27 cellular contexts compared by ENCODE assay signal in genomic region chr3:36695113-36695768, GRCh38.
"Had no signal": no experiment of that assay in that cellular context is flagged by ENCODE, and none has a peak within 500 bp of the region (broad histone marks: within the 10 kb centered on the region; RNA-seq: fewer than 3 reads in every experiment).

No MANE protein-coding gene starts in this region.

- H3K36me3 ChIP-seq: cardiac muscle cell, esophagus squamous epithelium, gastrocnemius medialis, left ventricle myocardium inferior, neutrophil, ovary, right lobe of liver had no signal

- FAIRE-seq: endothelial cell of umbilical vein had no signal

- H3K4me1 ChIP-seq: body of pancreas, esophagus squamous epithelium, gastrocnemius medialis, left ventricle myocardium inferior, right lobe of liver had no signal

- H3K27ac ChIP-seq: body of pancreas, cardiac muscle cell, esophagus squamous epithelium, gastrocnemius medialis, left ventricle myocardium inferior, neutrophil, ovary, right lobe of liver, skin epidermis had no signal

- DNase-seq: activated CD4-positive, alpha-beta T cell treated with anti-CD3 and anti-CD28 coated beads, Interleukin-2, amount 50 U/mL, for 1 hour; activated CD8-positive, alpha-beta T cell treated with anti-CD3 and anti-CD28 coated beads, Interleukin-2, amount 10 ng/mL, durations not matched to agents 7 days and 5 days; activated naive CD4-positive, alpha-beta T cell; activated T-cell treated with anti-CD3 and anti-CD28 coated beads for 4 hours; activated T-cell treated with anti-CD3 and anti-CD28 coated beads, Interleukin-2, amount 50 U/mL, for 72 hours; anterior cingulate cortex; body of pancreas; cortex of kidney; esophagus squamous epithelium; gastrocnemius medialis; hippocampal formation; left ventricle myocardium inferior; naive B cell; nephron progenitor cell; ovary; right lobe of liver; stimulated activated CD4-positive, alpha-beta T cell treated with anti-CD3 and anti-CD28 coated beads, Interleukin-4, amount 100 ng/mL, for 24 hours; T-helper 17 cell; T1000 had no signal

- H3K4me3 ChIP-seq: body of pancreas, cardiac muscle cell, esophagus squamous epithelium, gastrocnemius medialis, left ventricle myocardium inferior, ovary, right lobe of liver, skin epidermis had no signal

- ATAC-seq: activated CD8-positive, alpha-beta T cell treated with anti-CD3 and anti-CD28 coated beads, Interleukin-2, amount 10 ng/mL, durations not matched to agents 7 days and 5 days; activated naive CD4-positive, alpha-beta T cell treated with anti-CD3 and anti-CD28 coated beads, Interleukin-2, amount 50 U/mL, for 72 hours; activated T-cell treated with anti-CD3 and anti-CD28 coated beads, Interleukin-2, amount 50 U/mL, for 72 hours; body of pancreas; right lobe of liver; SK-N-SH treated with all-trans-retinoic acid at 6 μM for 48 hours; stimulated activated effector memory CD8-positive, alpha-beta T cell treated with anti-CD3 and anti-CD28 coated beads, Interleukin-12 subunit alpha, Interleukin-12 subunit beta, amount 100 ng/mL, for 72 hours; T-helper 17 cell; WTC11 had no signal

- H3K27me3 ChIP-seq: body of pancreas, cardiac muscle cell, esophagus squamous epithelium, gastrocnemius medialis, neutrophil, ovary, right lobe of liver had no signal

- H3K9me3 ChIP-seq: body of pancreas, esophagus squamous epithelium, gastrocnemius medialis, neutrophil, ovary, right lobe of liver had no signal
